Comparison of ENCODE assay signal across 8 cellular contexts in genomic region chr2:165239230-165239629, GRCh38. TPM values are rescaled to one million over a fixed set of nuclear protein-coding genes. Genes with fewer than 3 reads are reported as not detected.
DNase-seq lines count a peak whose midpoint lies in the region; ATAC-seq and TF ChIP-seq lines count a peak whose summit lies in the region.

Gene SCN2A, plus strand, starts transcription at chr2:165239414. Its CDS starts 56,410 bp downstream, at chr2:165295824.

- H4K20me1 ChIP-seq in DOHH2 (ENCODE audit: control insufficient read depth, insufficient read depth, low read depth, low read length) = no peaks in the 10 kb centered on the region
- H4K20me1 ChIP-seq in hepatocyte (ENCODE audit: insufficient read depth, poor library complexity, severe bottlenecking) = no peaks in the 10 kb centered on the region

- H2AFZ ChIP-seq in hepatocyte = no peak within 1 kb of the TSS

- no peak for TF ChIP-seq POLR2A in stomach (IDR thresholded peaks at IDR 0.05)

- TF ChIP-seq CTCF in DOHH2 (IDR thresholded peaks at IDR 0.05; ENCODE audit: low read depth, low read length, poor library complexity, severe bottlenecking) (peak; percentile 55), hepatocyte (IDR thresholded peaks at IDR 0.05; ENCODE audit: poor library complexity) (peak; percentile 79), stomach (IDR thresholded peaks at IDR 0.05) (peak in 3 of 7 experiments; percentile 29 to 53 (median 36))

- H3K27ac ChIP-seq in DOHH2 (ENCODE audit: low read depth, low read length) (no peak within 1 kb of the TSS), hepatocyte (no peak within 1 kb of the TSS), temporal lobe (ENCODE audit: low read depth, low read length) (peak within 1 kb of the TSS; percentile 77), stomach (no peak within 1 kb of the TSS)

- H3K9me3 ChIP-seq in DOHH2 (ENCODE audit: control insufficient read depth, insufficient read depth, low read length) = no peaks in the 10 kb centered on the region
- H3K9me3 ChIP-seq in adipocyte (ENCODE audit: control insufficient read depth, low read length) = no peaks in the 10 kb centered on the region
- no peaks in the 10 kb centered on the region for H3K9me3 ChIP-seq in hepatocyte (ENCODE audit: low read depth)
- no peaks in the 10 kb centered on the region for H3K9me3 ChIP-seq in stomach

- no peaks in the 10 kb centered on the region for H3K4me1 ChIP-seq in DOHH2 (ENCODE audit: control insufficient read depth, low read length)
- no peaks in the 10 kb centered on the region for H3K4me1 ChIP-seq in adipocyte (ENCODE audit: control insufficient read depth, insufficient read depth, low read length)
- no peaks in the 10 kb centered on the region for H3K4me1 ChIP-seq in hepatocyte (ENCODE audit: insufficient read depth)
- no peaks in the 10 kb centered on the region for H3K4me1 ChIP-seq in stomach

- DNase-seq in NCI-H1092 treated with DMSO at 0.1 percent for 48 hours (lab: John Stamatoyannopoulos, UW) = peak; percentile 70
- DNase-seq in adipocyte (ENCODE audit: low read depth) = peak; percentile 81
- DNase-seq in hepatocyte (ENCODE audit: low spot score) = peak; percentile 70
- no peak for DNase-seq in stomach

- H3K9ac ChIP-seq in adipocyte (ENCODE audit: low read length) = no peak within 1 kb of the TSS

- H3K4me3 ChIP-seq in DOHH2 (ENCODE audit: low read length) (no peak within 1 kb of the TSS), adipocyte (ENCODE audit: low read length) (no peak within 1 kb of the TSS), hepatocyte (no peak within 1 kb of the TSS), stomach (no peak within 1 kb of the TSS)

- H3K9me2 ChIP-seq in DOHH2 (replicated peaks; ENCODE audit: control insufficient read depth, low read length) = no peaks in the 10 kb centered on the region
- H3K9me2 ChIP-seq in hepatocyte (replicated peaks; ENCODE audit: insufficient read depth) = no peaks in the 10 kb centered on the region

- no peaks in the 10 kb centered on the region for H3K36me3 ChIP-seq in DOHH2 (ENCODE audit: control insufficient read depth, low read length)
- no peaks in the 10 kb centered on the region for H3K36me3 ChIP-seq in adipocyte (ENCODE audit: control insufficient read depth, insufficient read depth, low read length, severe bottlenecking)
- H3K36me3 ChIP-seq in hepatocyte (replicated peaks; ENCODE audit: insufficient read depth, low read depth) = no peaks in the 10 kb centered on the region
- no peaks in the 10 kb centered on the region for H3K36me3 ChIP-seq in stomach

- no peak within 1 kb of the TSS for H3K4me2 ChIP-seq in DOHH2 (ENCODE audit: low read length)
- no peak within 1 kb of the TSS for H3K4me2 ChIP-seq in hepatocyte

- no peak for TF ChIP-seq EP300 in stomach (IDR thresholded peaks at IDR 0.05)

- intact Hi-C loops in stomach (cut with DNase I; ENCODE audit: low total_unique reads) = no loop called here

- H3K79me2 ChIP-seq in DOHH2 (ENCODE audit: control insufficient read depth, low read length) = no peaks in the 10 kb centered on the region
- no peaks in the 10 kb centered on the region for H3K79me2 ChIP-seq in hepatocyte

- no peaks in the 10 kb centered on the region for H3F3A ChIP-seq in DOHH2 (ENCODE audit: control insufficient read depth, insufficient read depth)

- 43% methylated on average over 3 of the region's 3 CpGs for WGBS in hepatocyte (ENCODE audit: low lambda C conversion rate, missing lambda C conversion rate)
- WGBS in stomach, 5 donors = 24 to 34% (median 30%) methylated on average over 3 of the region's 3 CpGs

- H3K27me3 ChIP-seq in DOHH2 (ENCODE audit: control insufficient read depth, low read length) (no peaks in the 10 kb centered on the region), adipocyte (replicated peaks; ENCODE audit: control insufficient read depth, insufficient read depth, low read length) (no peaks in the 10 kb centered on the region), hepatocyte (no peaks in the 10 kb centered on the region), stomach (no peaks in the 10 kb centered on the region)

- peak; percentile 67 for ATAC-seq in GM21619 (IDR thresholded peaks at IDR 0.05; ENCODE audit: unreplicated experiment)
- ATAC-seq in GM21737 (IDR thresholded peaks at IDR 0.05; ENCODE audit: unreplicated experiment) = no peak

RNA-seq across cellular contexts. Expression of gene SCN2A, which starts in this region (rescaled TPM):
- 2.9 and 5.3 TPM in 2 replicates for total RNA-seq in hepatocyte
- 0.86 and 1.4 TPM in 2 replicates for polyA plus RNA-seq in hepatocyte
- 160 TPM for total RNA-seq in temporal lobe
- 1 to 10 TPM in 3 of 5 donors, under 1 TPM in 1, not detected in 1; 0.72 to 4.1 (median 2.0) TPM for total RNA-seq in stomach
- under 1 TPM in 2 of 3 donors, not detected in 1; 0.06 to 0.23 TPM for polyA plus RNA-seq in stomach

Comparison
In these comparisons a context has a peak if more than half of its experiments do, and no peak if none do; other contexts are left out.
1. RNA of gene SCN2A (total RNA-seq): 160 TPM in temporal lobe (single experiment); 2.9 to 5.3 TPM in hepatocyte and 0.72 to 4.1 TPM in stomach; every median in the first group is over 10 times any median in the second.